In the genomic region with DNA sequence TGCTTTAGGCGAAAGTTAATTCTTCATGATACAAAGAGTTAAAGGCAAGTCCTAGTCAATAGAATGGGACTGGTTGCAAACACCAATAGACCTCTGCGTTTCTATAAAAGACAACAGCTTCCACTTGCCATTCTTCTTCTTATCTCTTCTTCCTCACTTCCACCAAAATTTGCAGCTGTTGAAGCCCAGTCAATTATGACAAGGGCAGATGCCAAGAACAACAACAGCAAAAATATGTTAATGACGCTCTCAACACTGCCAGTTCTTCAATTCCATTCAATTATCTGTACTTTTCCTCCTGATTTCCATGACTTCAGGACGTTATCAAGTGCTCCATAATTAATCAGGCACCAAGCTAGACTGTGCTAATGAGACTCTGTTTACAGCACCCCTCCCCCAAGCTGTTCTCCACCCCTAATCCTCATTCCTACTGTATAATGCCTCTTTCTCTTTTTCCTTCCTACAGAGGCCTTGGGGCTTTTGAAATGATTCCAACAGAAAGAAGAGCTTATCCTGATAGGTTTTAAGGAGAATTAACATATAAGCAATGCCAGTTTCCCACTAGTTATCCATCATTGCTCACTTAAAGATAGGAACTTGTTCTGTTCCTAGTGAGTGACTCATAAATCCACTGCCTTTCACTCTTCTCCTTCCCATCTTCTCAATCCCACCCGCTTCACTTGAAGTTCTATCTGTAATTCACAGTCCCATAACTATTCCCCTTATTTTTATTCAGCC, we compare ENCODE assay signal across 1 cellular context.
A peak's percentile ranks its signal among the peaks of the same experiment; 100 is the strongest.
TF ChIP-seq lines count a peak whose summit lies in the region.

No MANE protein-coding gene starts in this region.

TF ChIP-seq in HEK293, 187 proteins besides CTCF, POLR2A, EP300 and RAD21:
- TF ChIP-seq, protein P1, sequence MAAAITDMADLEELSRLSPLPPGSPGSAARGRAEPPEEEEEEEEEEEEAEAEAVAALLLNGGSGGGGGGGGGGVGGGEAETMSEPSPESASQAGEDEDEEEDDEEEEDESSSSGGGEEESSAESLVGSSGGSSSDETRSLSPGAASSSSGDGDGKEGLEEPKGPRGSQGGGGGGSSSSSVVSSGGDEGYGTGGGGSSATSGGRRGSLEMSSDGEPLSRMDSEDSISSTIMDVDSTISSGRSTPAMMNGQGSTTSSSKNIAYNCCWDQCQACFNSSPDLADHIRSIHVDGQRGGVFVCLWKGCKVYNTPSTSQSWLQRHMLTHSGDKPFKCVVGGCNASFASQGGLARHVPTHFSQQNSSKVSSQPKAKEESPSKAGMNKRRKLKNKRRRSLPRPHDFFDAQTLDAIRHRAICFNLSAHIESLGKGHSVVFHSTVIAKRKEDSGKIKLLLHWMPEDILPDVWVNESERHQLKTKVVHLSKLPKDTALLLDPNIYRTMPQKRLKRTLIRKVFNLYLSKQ (tag by site-specific recombination; IDR thresholded peaks at IDR 0.05; ENCODE audit: borderline replicate concordance): no peak
- TF ChIP-seq ZFP37 (tag by site-specific recombination; IDR thresholded peaks at IDR 0.05) (no peak), KLF16 (tag by site-specific recombination; IDR thresholded peaks at IDR 0.05) (0 out of 2 replicates have a peak, but pooled peaks have one; percentile 39), FEZF1 (tag by site-specific recombination; IDR thresholded peaks at IDR 0.05) (peak; percentile 62), KLF8 (tag by site-specific recombination; IDR thresholded peaks at IDR 0.05) (peak; percentile 66)
- TF ChIP-seq, protein P2, sequence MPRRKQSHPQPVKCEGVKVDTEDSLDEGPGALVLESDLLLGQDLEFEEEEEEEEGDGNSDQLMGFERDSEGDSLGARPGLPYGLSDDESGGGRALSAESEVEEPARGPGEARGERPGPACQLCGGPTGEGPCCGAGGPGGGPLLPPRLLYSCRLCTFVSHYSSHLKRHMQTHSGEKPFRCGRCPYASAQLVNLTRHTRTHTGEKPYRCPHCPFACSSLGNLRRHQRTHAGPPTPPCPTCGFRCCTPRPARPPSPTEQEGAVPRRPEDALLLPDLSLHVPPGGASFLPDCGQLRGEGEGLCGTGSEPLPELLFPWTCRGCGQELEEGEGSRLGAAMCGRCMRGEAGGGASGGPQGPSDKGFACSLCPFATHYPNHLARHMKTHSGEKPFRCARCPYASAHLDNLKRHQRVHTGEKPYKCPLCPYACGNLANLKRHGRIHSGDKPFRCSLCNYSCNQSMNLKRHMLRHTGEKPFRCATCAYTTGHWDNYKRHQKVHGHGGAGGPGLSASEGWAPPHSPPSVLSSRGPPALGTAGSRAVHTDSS (tag by site-specific recombination; IDR thresholded peaks at IDR 0.05): peak; percentile 54; the same call in 1 of the 2 replicates
